Comparison of ENCODE assay signal across 15 cellular contexts in genomic region chr17:1200440-1200839, GRCh38. TPM values are rescaled to one million over a fixed set of nuclear protein-coding genes. Genes with fewer than 3 reads are reported as not detected.
A peak's percentile ranks its signal among the peaks of the same experiment; 100 is the strongest.
DNase-seq lines count a peak whose midpoint lies in the region; ATAC-seq and TF ChIP-seq lines count a peak whose summit lies in the region.
"Had no signal": no experiment of that assay in that cellular context is flagged by ENCODE, and none has a peak within 500 bp of the region (broad histone marks: within the 10 kb centered on the region; RNA-seq: fewer than 3 reads in every experiment).

No MANE protein-coding gene starts in this region.

- no peak overlapping the region for H3K27ac Mint-ChIP-seq in stimulated activated naive CD8-positive, alpha-beta T cell treated with anti-CD3 and anti-CD28 coated beads, Interleukin-15, amount 100 ng/mL, for 72 hours
- peak overlapping the region; percentile 76 for H3K27ac Mint-ChIP-seq in T-helper 17 cell

- WGBS in esophagus, 2 donors: 58 to 63% methylated on average over 10 of the region's 10 CpGs

- H3K36me3 ChIP-seq in esophagus (ENCODE audit: control insufficient read depth in 2 of 2, insufficient read depth in 2 of 2, low read length in 1 of 2) (no peaks in the 10 kb centered on the region), vagina (no peaks in the 10 kb centered on the region)
- H3K36me3 ChIP-seq: esophagus squamous epithelium, thyroid gland had no signal

- H3K36me3 Mint-ChIP-seq in T-helper 17 cell (ENCODE audit: low read depth): no peaks in the 10 kb centered on the region

- no peaks in the 10 kb centered on the region for H3K27me3 ChIP-seq in esophagus (ENCODE audit: control insufficient read depth in 1 of 2, insufficient read depth in 2 of 2, low read length in 2 of 2)
- H3K27me3 ChIP-seq in vagina: no peaks in the 10 kb centered on the region
- H3K27me3 ChIP-seq: esophagus squamous epithelium, thyroid gland had no signal

- H3K4me3 ChIP-seq in esophagus (ENCODE audit: low read depth in 1 of 2, low read length in 2 of 2): no peak overlapping the region
- no peak overlapping the region for H3K4me3 ChIP-seq in vagina
- H3K4me3 ChIP-seq: esophagus squamous epithelium, thyroid gland had no signal

- no peak for TF ChIP-seq POLR2A in vagina (IDR thresholded peaks at IDR 0.05)

- no peaks in the 10 kb centered on the region for H3K9me3 ChIP-seq in T-helper 17 cell (ENCODE audit: control insufficient read depth, low read length, poor library complexity, severe bottlenecking)
- no peaks in the 10 kb centered on the region for H3K9me3 ChIP-seq in esophagus (ENCODE audit: control insufficient read depth in 2 of 2, insufficient read depth in 1 of 2, low read depth in 1 of 2, low read length in 1 of 2)
- H3K9me3 ChIP-seq in vagina: no peaks in the 10 kb centered on the region
- H3K9me3 ChIP-seq: esophagus squamous epithelium, thyroid gland had no signal

- ATAC-seq in stimulated activated naive CD8-positive, alpha-beta T cell treated with anti-CD3 and anti-CD28 coated beads, Interleukin-15, amount 100 ng/mL, for 72 hours: no peak
- ATAC-seq in stimulated activated naive CD8-positive, alpha-beta T cell treated with anti-CD3 and anti-CD28 coated beads, Interleukin-15, Interleukin-2, amounts not matched to agents 100 U/mL and 50 U/mL, for 24 hours: no peak
- ATAC-seq in T-helper 17 cell: no peak
- ATAC-seq: left cardiac atrium, right cardiac atrium had no signal

- H3K27ac ChIP-seq in esophagus (ENCODE audit: low read depth in 2 of 2, low read length in 1 of 2) (peak overlapping the region; percentile 15 to 24), vagina (peak overlapping the region; percentile 22)
- H3K27ac ChIP-seq: thyroid gland had no signal

- peak overlapping the region; percentile 68 to 74 for H3K4me3 Mint-ChIP-seq in stimulated activated naive CD8-positive, alpha-beta T cell treated with anti-CD3 and anti-CD28 coated beads, Interleukin-15, amount 100 ng/mL, for 72 hours
- peak overlapping the region; percentile 70 for H3K4me3 Mint-ChIP-seq in T-helper 17 cell

- H3K27me3 Mint-ChIP-seq in stimulated activated naive CD8-positive, alpha-beta T cell treated with anti-CD3 and anti-CD28 coated beads, Interleukin-15, amount 100 ng/mL, for 72 hours: no peaks in the 10 kb centered on the region
- H3K27me3 Mint-ChIP-seq in T-helper 17 cell: no peaks in the 10 kb centered on the region

- H3K4me1 ChIP-seq in esophagus (ENCODE audit: control insufficient read depth in 2 of 2, insufficient read depth in 2 of 2, low read length in 1 of 2) (peaks cover 3 to 6% of the 10 kb centered on the region in 2 donors), vagina (peaks cover 38% of the 10 kb centered on the region)

- H3K4me1 Mint-ChIP-seq in stimulated activated naive CD8-positive, alpha-beta T cell treated with anti-CD3 and anti-CD28 coated beads, Interleukin-15, amount 100 ng/mL, for 72 hours: peaks cover 61% of the 10 kb centered on the region
- peaks cover 25% of the 10 kb centered on the region for H3K4me1 Mint-ChIP-seq in T-helper 17 cell

- no peak for DNase-seq in stimulated activated naive CD8-positive, alpha-beta T cell treated with anti-CD3 and anti-CD28 coated beads, Interleukin-15, amount 100 ng/mL, for 72 hours
- no peak for DNase-seq in stimulated activated naive CD8-positive, alpha-beta T cell treated with anti-CD3 and anti-CD28 coated beads, Interleukin-15, Interleukin-2, amounts not matched to agents 100 U/mL and 50 U/mL, for 24 hours
- no peak for DNase-seq in T-helper 17 cell
- no peak for DNase-seq in vagina (ENCODE audit: extremely low spot score in 2 of 2)
- DNase-seq in mesenteric fat pad (ENCODE audit: low spot score): no peak
- DNase-seq in HEK293T (ENCODE audit: extremely low spot score): no peak
- no peak for DNase-seq in pons (ENCODE audit: low spot score)
- DNase-seq: caudate nucleus, esophagus squamous epithelium, left cardiac atrium, NCI-H526, SHP77, thyroid gland had no signal

- POLR2A ChIA-PET in HEK293T (lab: Yijun Ruan, JAX): no interaction called here

- CTCF ChIA-PET in HEK293T (lab: Yijun Ruan, JAX): interaction anchor here (1.9 kb wide), 1 partner anchor 13 kb away, joined by 5 read pairs; no protein-coding TSS in a partner anchor

- intact Hi-C loops in vagina (cut with DNase I): no loop called here

- no peaks in the 10 kb centered on the region for H3K9me3 Mint-ChIP-seq in stimulated activated naive CD8-positive, alpha-beta T cell treated with anti-CD3 and anti-CD28 coated beads, Interleukin-15, amount 100 ng/mL, for 72 hours

- no peak for TF ChIP-seq CTCF in vagina (IDR thresholded peaks at IDR 0.05)

TF ChIP-seq in HEK293T, 16 proteins besides CTCF, POLR2A, EP300 and RAD21:
- TF ChIP-seq ARNT (IDR thresholded peaks at IDR 0.05) (no peak), BHLHE40 (IDR thresholded peaks at IDR 0.05; ENCODE audit: borderline replicate concordance) (no peak), L3MBTL2 (conservative IDR thresholded peaks at IDR 0.05) (no peak), CTBP1 (IDR thresholded peaks at IDR 0.05; ENCODE audit: borderline replicate concordance) (no peak), PKNOX1 (IDR thresholded peaks at IDR 0.05) (no peak), FOXA1 (IDR thresholded peaks at IDR 0.05) (no peak), SP1 (IDR thresholded peaks at IDR 0.05) (no peak), FOXK2 (IDR thresholded peaks at IDR 0.05) (no peak), ZNF384 (IDR thresholded peaks at IDR 0.05) (no peak), FOXM1 (IDR thresholded peaks at IDR 0.05; ENCODE audit: borderline replicate concordance) (no peak), LEF1 (IDR thresholded peaks at IDR 0.05; ENCODE audit: borderline replicate concordance) (no peak)

RNA-seq across cellular contexts. Expression of gene ABR, which starts 20.7 kb away (rescaled TPM):
- 100 to 1,000 TPM; 101 to 130 TPM for total RNA-seq in T-helper 17 cell
- polyA plus RNA-seq in esophagus: 10 to 100 TPM; 48.6 to 57.7 TPM
- 90.8 TPM for total RNA-seq in vagina
- 103 TPM for total RNA-seq in mesenteric fat pad
